Comparison of ENCODE assay signal across 19 cellular contexts in genomic region chr2:209368406-209368805, GRCh38. TPM values are rescaled to one million over a fixed set of nuclear protein-coding genes. Genes with fewer than 3 reads are reported as not detected.
DNase-seq lines count a peak whose midpoint lies in the region; ATAC-seq, FAIRE-seq and TF ChIP-seq lines count a peak whose summit lies in the region.
"Had no signal": no experiment of that assay in that cellular context is flagged by ENCODE, and none has a peak within 500 bp of the region (broad histone marks: within the 10 kb centered on the region; RNA-seq: fewer than 3 reads in every experiment).

No MANE protein-coding gene starts in this region.

- CTCF ChIA-PET in A549 (lab: Yijun Ruan, JAX): interaction anchor here (1.1 to 3.5 kb wide), 8 partner anchors 15 to 127 kb away, joined by 3 to 22 read pairs (median 4); partner anchors contain the start of gene MAP2

- TF ChIP-seq CTCF in A549 (IDR thresholded peaks at IDR 0.05) (no peak), astrocyte (IDR thresholded peaks at IDR 0.05; ENCODE audit: insufficient read depth, low read depth, low read length) (no peak), left lung (IDR thresholded peaks at IDR 0.05) (no peak)

- H3K9ac ChIP-seq in astrocyte (ENCODE audit: low read length): peak overlapping the region; percentile 4

- H3K27me3 ChIP-seq in astrocyte (ENCODE audit: insufficient read depth, low read length): no peaks in the 10 kb centered on the region
- no peaks in the 10 kb centered on the region for H3K27me3 ChIP-seq in left lung
- H3K27me3 ChIP-seq: gastroesophageal sphincter had no signal

- WGBS in A549 (ENCODE audit: missing lambda C conversion rate): 12% methylated on average over 2 of the region's 2 CpGs

- no peaks in the 10 kb centered on the region for H3K36me3 ChIP-seq in astrocyte (ENCODE audit: insufficient read depth, low read length)
- H3K36me3 ChIP-seq in left lung: no peaks in the 10 kb centered on the region
- H3K36me3 ChIP-seq: gastroesophageal sphincter had no signal

- TF ChIP-seq POLR2A in A549 (IDR thresholded peaks at IDR 0.05; ENCODE audit: low read length): no peak

- intact Hi-C loops in left lung (cut with DNase I): no loop called here

- TF ChIP-seq EP300 in A549 (IDR thresholded peaks at IDR 0.05): no peak

- H3K4me2 ChIP-seq in A549 (peak overlapping the region; percentile 54), astrocyte (ENCODE audit: low read length) (peak overlapping the region; percentile 74)

- no peaks in the 10 kb centered on the region for H4K20me1 ChIP-seq in astrocyte (ENCODE audit: insufficient read depth, low read length)

- H3K4me3 Mint-ChIP-seq in astrocyte (ENCODE audit: unreplicated experiment): no peak overlapping the region
- H3K4me3 Mint-ChIP-seq: activated naive CD8-positive, alpha-beta T cell treated with anti-CD3 and anti-CD28 coated beads, Interleukin-2, amount 10 ng/mL, durations not matched to agents 7 days and 5 days; CD4-positive, CD25-positive, alpha-beta regulatory T cell; dendritic cell treated with granulocyte-macrophage colony-stimulating factor and Interleukin-4, amounts not matched to agents 40 ng/mL and 50 ng/mL, for 4 days; nephron progenitor cell had no signal

- peaks cover 3% of the 10 kb centered on the region for H3K4me1 Mint-ChIP-seq in astrocyte (ENCODE audit: low read depth, unreplicated experiment)
- H3K4me1 Mint-ChIP-seq: CD4-positive, CD25-positive, alpha-beta regulatory T cell; nephron progenitor cell had no signal

- H3K9me3 Mint-ChIP-seq in astrocyte (ENCODE audit: unreplicated experiment): peaks cover 11% of the 10 kb centered on the region

- H3K4me3 ChIP-seq in A549 (no peak overlapping the region), astrocyte (ENCODE audit: insufficient read depth, low read depth, low read length) (no peak overlapping the region), left lung (no peak overlapping the region)
- H3K4me3 ChIP-seq: gastroesophageal sphincter, K562 had no signal

- no peaks in the 10 kb centered on the region for H3K79me2 ChIP-seq in astrocyte (ENCODE audit: insufficient read depth, low read length)

- POLR2A ChIA-PET in A549 (lab: Yijun Ruan, JAX): interaction anchor here (1.1 kb wide), 1 partner anchor 15 kb away, joined by 6 read pairs; no protein-coding TSS in a partner anchor

- TF ChIP-seq RAD21 in A549 (conservative IDR thresholded peaks at IDR 0.05 in 1 of 2, IDR thresholded peaks at IDR 0.05 in 1 of 2): no peak

- no peak overlapping the region for H2AFZ ChIP-seq in astrocyte (ENCODE audit: low read depth, low read length)

- no peak for FAIRE-seq in A549 (lab: Jason Lieb, UNC)
- FAIRE-seq in HTR-8/SVneo (lab: Jason Lieb, UNC): no peak
- FAIRE-seq in astrocyte (lab: Jason Lieb, UNC): no peak
- FAIRE-seq: K562 had no signal

- ATAC-seq in A549 (peak; percentile 60 to 81; a peak in 4 of 6 replicates), left lung (peak; percentile 53), GM21526 (IDR thresholded peaks at IDR 0.05; ENCODE audit: low FRiP score, unreplicated experiment) (no peak)
- ATAC-seq: K562 had no signal

- no peaks in the 10 kb centered on the region for H3K27me3 Mint-ChIP-seq in astrocyte (ENCODE audit: low read depth, unreplicated experiment)
- H3K27me3 Mint-ChIP-seq: activated naive CD8-positive, alpha-beta T cell treated with anti-CD3 and anti-CD28 coated beads, Interleukin-2, amount 10 ng/mL, durations not matched to agents 7 days and 5 days; CD4-positive, CD25-positive, alpha-beta regulatory T cell had no signal

- peaks cover 9% of the 10 kb centered on the region; the same call in 2 of the 3 replicates for H3K4me1 ChIP-seq in A549
- H3K4me1 ChIP-seq in astrocyte (ENCODE audit: insufficient read depth, low read length): peaks cover 22% of the 10 kb centered on the region
- peaks cover 0 to 7% of the 10 kb centered on the region in 2 donors for H3K4me1 ChIP-seq in left lung

- DNase-seq in A549 (ENCODE audit: low read depth in 1 of 2, low spot score in 1 of 2): peak in 1 of 2 experiments; percentile 10
- DNase-seq in HTR-8/SVneo (ENCODE audit: insufficient read length, low spot score): peak; percentile 9
- DNase-seq in astrocyte (ENCODE audit: low read depth): peak; percentile 66
- DNase-seq in left lung: no peak
- DNase-seq in dedifferentiated amniotic fluid mesenchymal stem cell (ENCODE audit: extremely low spot score): no peak
- no peak for DNase-seq in activated CD8-positive, alpha-beta memory T cell treated with anti-CD3 and anti-CD28 coated beads for 24 hours
- DNase-seq in NCI-H187 (lab: John Stamatoyannopoulos, UW): no peak
- DNase-seq: activated naive CD8-positive, alpha-beta T cell treated with anti-CD3 and anti-CD28 coated beads, Interleukin-2, amount 10 ng/mL, durations not matched to agents 7 days and 5 days; CD4-positive, CD25-positive, alpha-beta regulatory T cell; NCI-H1092 treated with DMSO at 0.1 percent for 48 hours; NCI-H2107; NCI-H510A treated with DMSO at 0.1 percent for 48 hours; nephron progenitor cell; stimulated activated CD4-positive, alpha-beta T cell treated with anti-CD3 and anti-CD28 coated beads, Interleukin-12 subunit alpha, Interleukin-12 subunit beta, amount 100 ng/mL, for 4 hours had no signal

- H3K36me3 Mint-ChIP-seq in astrocyte (ENCODE audit: low read depth, unreplicated experiment): no peaks in the 10 kb centered on the region
- H3K36me3 Mint-ChIP-seq: CD4-positive, CD25-positive, alpha-beta regulatory T cell had no signal

- H3K27ac Mint-ChIP-seq in astrocyte (ENCODE audit: unreplicated experiment): no peak overlapping the region
- H3K27ac Mint-ChIP-seq: activated naive CD8-positive, alpha-beta T cell treated with anti-CD3 and anti-CD28 coated beads, Interleukin-2, amount 10 ng/mL, durations not matched to agents 7 days and 5 days; activated T-helper 2 cell treated with anti-CD3 and anti-CD28 coated beads, Interferon-gamma antibody, Interleukin-2, Interleukin-4, amounts not matched to agents 10 μg/mL and 5 μg/mL and 100 μg/mL, durations not matched to agents 14 hours and 24 hours and 36 hours; CD4-positive, CD25-positive, alpha-beta regulatory T cell; dendritic cell treated with granulocyte-macrophage colony-stimulating factor and Interleukin-4, amounts not matched to agents 40 ng/mL and 50 ng/mL, for 4 days; nephron progenitor cell had no signal

- peaks cover 5% of the 10 kb centered on the region; the same call in 1 of the 3 replicates for H3K9me3 ChIP-seq in A549
- H3K9me3 ChIP-seq in astrocyte (ENCODE audit: insufficient read depth, low read depth, low read length): no peaks in the 10 kb centered on the region
- peaks cover 0 to 10% of the 10 kb centered on the region in 2 donors for H3K9me3 ChIP-seq in left lung
- H3K9me3 ChIP-seq: gastroesophageal sphincter had no signal

- H3K27ac ChIP-seq in A549 (peak overlapping the region; percentile 50 to 67; a peak in 5 of 6 replicates), astrocyte (ENCODE audit: low read depth, low read length) (peak overlapping the region; percentile 65), left lung (no peak overlapping the region)
- H3K27ac ChIP-seq: gastroesophageal sphincter had no signal

TF ChIP-seq in A549, 52 proteins besides CTCF, POLR2A, EP300 and RAD21:
- TF ChIP-seq HES2 (IDR thresholded peaks at IDR 0.05): no peak
- no peak for TF ChIP-seq HOXB13 (CRISPR knock-in tag; IDR thresholded peaks at IDR 0.05; ENCODE audit: low read depth)
- no peak for TF ChIP-seq MAFK (IDR thresholded peaks at IDR 0.05; ENCODE audit: partially characterized antibody)
- TF ChIP-seq NPAS2 (CRISPR knock-in tag; IDR thresholded peaks at IDR 0.05; ENCODE audit: borderline replicate concordance): no peak
- TF ChIP-seq FOXS1 (CRISPR knock-in tag; IDR thresholded peaks at IDR 0.05): no peak
- TF ChIP-seq FOSB (CRISPR knock-in tag; IDR thresholded peaks at IDR 0.05): no peak
- no peak for TF ChIP-seq PBX3 (IDR thresholded peaks at IDR 0.05)
- no peak for TF ChIP-seq POLR2AphosphoS2 (conservative IDR thresholded peaks at IDR 0.05; ENCODE audit: low read length)
- TF ChIP-seq ZC3H11A (IDR thresholded peaks at IDR 0.05): no peak
- TF ChIP-seq ATOH8 (CRISPR knock-in tag; IDR thresholded peaks at IDR 0.05; ENCODE audit: low read depth): no peak
- TF ChIP-seq FOSL2 (IDR thresholded peaks at IDR 0.05): no peak
- TF ChIP-seq FOSL2 (CRISPR knock-in tag; IDR thresholded peaks at IDR 0.05): no peak
- TF ChIP-seq HOXA7 (CRISPR knock-in tag; IDR thresholded peaks at IDR 0.05): no peak
- TF ChIP-seq ZSCAN20 (CRISPR knock-in tag; IDR thresholded peaks at IDR 0.05): no peak
- TF ChIP-seq ESRRA (IDR thresholded peaks at IDR 0.05; ENCODE audit: borderline replicate concordance, low read length): no peak
- TF ChIP-seq CHD2 (IDR thresholded peaks at IDR 0.05; ENCODE audit: low read length, partially characterized antibody): no peak

RNA-seq across cellular contexts. Expression of gene MAP2, which starts 55.4 kb away (rescaled TPM):
- polyA plus RNA-seq in A549 (2011; rRNA removed): 1.8 and 2.2 TPM in 2 replicates
- 0.30 and 0.43 TPM in 2 replicates for polyA plus RNA-seq in A549 (2012; cell fraction: cytosol; rRNA removed)
- polyA plus RNA-seq in A549 (2012; cell fraction: nucleus; rRNA removed): 0.60 and 0.74 TPM in 2 replicates
- polyA plus RNA-seq in A549 (2017; fragmentation: RNase III; extraction: RNeasy Plus Mini Kit Qiagen cat#74134 plus additional on column Dnase treatment): 0.43 to 0.53 TPM (median 0.50 TPM) in 3 replicates
- 4.6 and 5.0 TPM in 2 replicates for polyA minus RNA-seq in A549 (2011; rRNA and poly(A)+ RNA removed)
- total RNA-seq in astrocyte: 11.8 and 15.9 TPM in 2 replicates
- total RNA-seq in left lung: 10 to 100 TPM; 26.2 to 67.1 TPM
- total RNA-seq: activated naive CD8-positive, alpha-beta T cell treated with anti-CD3 and anti-CD28 coated beads, Interleukin-2, amount 10 ng/mL, durations not matched to agents 7 days and 5 days; activated T-helper 2 cell treated with anti-CD3 and anti-CD28 coated beads, Interferon-gamma antibody, Interleukin-2, Interleukin-4, amounts not matched to agents 10 μg/mL and 5 μg/mL and 100 μg/mL, durations not matched to agents 14 hours and 24 hours and 36 hours; CD4-positive, CD25-positive, alpha-beta regulatory T cell had no signal
- polyA plus RNA-seq: K562 had no signal

Comparison
In these comparisons a context has a peak if more than half of its experiments do, and no peak if none do; other contexts are left out.
1. DNase-seq: peak in HTR-8/SVneo (single experiment) and astrocyte (single experiment); none in left lung (0 of 2), dedifferentiated amniotic fluid mesenchymal stem cell (single experiment), activated CD8-positive, alpha-beta memory T cell treated with anti-CD3 and anti-CD28 coated beads for 24 hours (single experiment) and NCI-H187 (0 of 2).
2. H3K27ac ChIP-seq: peak in A549 (2 of 2) and astrocyte (single experiment); none in left lung (0 of 2).